ENCODE assay signal across 25 cellular contexts in the genomic region with DNA sequence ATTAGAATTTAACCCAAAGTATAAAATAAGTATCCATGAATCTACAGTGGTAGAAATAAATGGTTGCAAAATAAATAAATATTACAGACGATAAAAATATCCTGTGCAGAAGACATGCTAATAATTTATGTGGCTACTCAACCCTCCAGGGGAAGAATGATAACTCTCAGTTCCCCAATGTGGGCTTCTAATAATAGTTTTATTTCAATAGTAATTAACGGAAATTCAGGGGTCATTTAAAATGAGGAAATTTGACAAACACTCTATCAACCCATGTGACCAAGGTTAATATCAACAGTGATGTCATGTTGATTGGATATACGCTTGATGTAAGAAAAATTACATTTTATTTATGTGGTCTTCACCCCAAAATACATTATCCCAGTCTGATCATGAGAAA.
DNase-seq lines count a peak whose midpoint lies in the region; ATAC-seq, FAIRE-seq and TF ChIP-seq lines count a peak whose summit lies in the region.
"Had no signal": no experiment of that assay in that cellular context is flagged by ENCODE, and none has a peak within 500 bp of the region (broad histone marks: within the 10 kb centered on the region; RNA-seq: fewer than 3 reads in every experiment).

No MANE protein-coding gene starts in this region.

- H2AFZ ChIP-seq in Karpas-422 (ENCODE audit: low read length) = no peak overlapping the region
- no peak overlapping the region for H2AFZ ChIP-seq in GM12878 (ENCODE audit: control insufficient read depth, low read depth, low read length)

- H3K9me3 ChIP-seq in BLaER1 (no peaks in the 10 kb centered on the region; the same call in 1 of the 2 replicates), DOHH2 (ENCODE audit: control insufficient read depth, insufficient read depth, low read length) (no peaks in the 10 kb centered on the region), Karpas-422 (ENCODE audit: low read length) (peaks cover 8% of the 10 kb centered on the region; the same call in 1 of the 2 replicates), GM12878 (replicated peaks; ENCODE audit: control insufficient read depth, insufficient read depth, low read length) (no peaks in the 10 kb centered on the region), spleen (peaks cover 0 to 4% (median 0%) of the 10 kb centered on the region in 8 donors)
- H3K9me3 ChIP-seq: A549, BE2C had no signal

- POLR2A ChIA-PET in GM12878 (lab: Charles Lee) = no interaction called here

- TF ChIP-seq RAD21 in GM12878 (IDR thresholded peaks at IDR 0.05; ENCODE audit: insufficient read depth, low read depth, low read length) = no peak

- H3K27ac ChIP-seq in BLaER1 = no peak overlapping the region
- H3K27ac ChIP-seq in DOHH2 (ENCODE audit: low read depth, low read length) = peak overlapping the region; percentile 78
- peak overlapping the region; percentile 83 for H3K27ac ChIP-seq in Karpas-422 (ENCODE audit: low read length)
- H3K27ac ChIP-seq in GM12878 (ENCODE audit: control insufficient read depth, insufficient read depth) = no peak overlapping the region
- no peak overlapping the region for H3K27ac ChIP-seq in spleen
- H3K27ac ChIP-seq: 22Rv1, A549 had no signal

- H3K9ac ChIP-seq in BLaER1 (no peak overlapping the region), Karpas-422 (ENCODE audit: low read length) (no peak overlapping the region; the same call in 1 of the 2 replicates), GM12878 (ENCODE audit: control insufficient read depth, insufficient read depth, low read length) (no peak overlapping the region)

- H3K4me2 ChIP-seq in BLaER1 (peak overlapping the region; percentile 53), DOHH2 (ENCODE audit: low read length) (peak overlapping the region; percentile 67), Karpas-422 (ENCODE audit: low read depth, low read length, poor library complexity, severe bottlenecking) (peak overlapping the region; percentile 36), GM12878 (ENCODE audit: control insufficient read depth, insufficient read depth) (no peak overlapping the region)
- H3K4me2 ChIP-seq: A549 had no signal

- TF ChIP-seq EP300 in GM12878 (IDR thresholded peaks at IDR 0.05; ENCODE audit: borderline replicate concordance in 1 of 2, control insufficient read depth in 1 of 2, low read depth in 2 of 2, low read length in 2 of 2) = no peak

- H3K79me2 ChIP-seq in DOHH2 (ENCODE audit: control insufficient read depth, low read length) = no peaks in the 10 kb centered on the region
- H3K79me2 ChIP-seq in Karpas-422 (ENCODE audit: low read length) = peaks cover 75% of the 10 kb centered on the region
- H3K79me2 ChIP-seq in GM12878 (ENCODE audit: control insufficient read depth, insufficient read depth, low read length) = no peaks in the 10 kb centered on the region

- H3K36me3 ChIP-seq in BLaER1 (no peaks in the 10 kb centered on the region), DOHH2 (ENCODE audit: control insufficient read depth, low read length) (peaks cover 10% of the 10 kb centered on the region; the same call in 1 of the 2 replicates), Karpas-422 (ENCODE audit: insufficient read depth, low read length) (peaks cover 45% of the 10 kb centered on the region), GM12878 (ENCODE audit: control insufficient read depth in 2 of 2, insufficient read depth in 2 of 2, low read length in 1 of 2) (peaks cover 0 to 4% of the 10 kb centered on the region in 2 experiments; a peak in 1 of 4 replicates), spleen (no peaks in the 10 kb centered on the region)
- H3K36me3 ChIP-seq: BE2C had no signal

- no peak overlapping the region for H3K27ac Mint-ChIP-seq in activated CD8-positive, alpha-beta memory T cell treated with anti-CD3 and anti-CD28 coated beads, Interleukin-2, amount 10 ng/mL, durations not matched to agents 7 days and 5 days
- H3K27ac Mint-ChIP-seq: CD14-positive monocyte; CD4-positive, alpha-beta memory T cell; CD4-positive, CD25-positive, alpha-beta regulatory T cell; CD8-positive, alpha-beta memory T cell had no signal

- H3K27me3 ChIP-seq in BLaER1 (no peaks in the 10 kb centered on the region), DOHH2 (ENCODE audit: control insufficient read depth, low read length) (no peaks in the 10 kb centered on the region), Karpas-422 (ENCODE audit: low read length) (no peaks in the 10 kb centered on the region), GM12878 (replicated peaks in 1 of 2; ENCODE audit: control insufficient read depth in 2 of 2, insufficient read depth in 2 of 2, low read length in 1 of 2) (no peaks in the 10 kb centered on the region), spleen (replicated peaks in 1 of 7) (no peaks in the 10 kb centered on the region)
- H3K27me3 ChIP-seq: BE2C had no signal

- 0 out of 2 replicates have a peak, but pooled peaks cover 5% of the 10 kb centered on the region for H3F3A ChIP-seq in DOHH2 (ENCODE audit: control insufficient read depth, insufficient read depth)

- SMC1A ChIA-PET in GM12878 (lab: Charles Lee; ENCODE audit: uncharacterized antibody, unreplicated experiment) = no interaction called here

- no peak overlapping the region for H3K4me3 Mint-ChIP-seq in activated CD8-positive, alpha-beta memory T cell treated with anti-CD3 and anti-CD28 coated beads, Interleukin-2, amount 10 ng/mL, durations not matched to agents 7 days and 5 days
- H3K4me3 Mint-ChIP-seq: CD14-positive monocyte; CD4-positive, alpha-beta memory T cell; CD8-positive, alpha-beta memory T cell had no signal

- H3K4me1 ChIP-seq in BLaER1 = peaks cover 19% of the 10 kb centered on the region
- peaks cover 60% of the 10 kb centered on the region for H3K4me1 ChIP-seq in DOHH2 (ENCODE audit: control insufficient read depth, low read length)
- H3K4me1 ChIP-seq in Karpas-422 (ENCODE audit: low read length) = peaks cover 58% of the 10 kb centered on the region
- no peaks in the 10 kb centered on the region for H3K4me1 ChIP-seq in GM12878 (ENCODE audit: control insufficient read depth, insufficient read depth, low read length)
- no peaks in the 10 kb centered on the region for H3K4me1 ChIP-seq in spleen
- H3K4me1 ChIP-seq: A549, BE2C had no signal

- CTCF ChIA-PET in GM12878 (lab: Yijun Ruan, JAX) = no interaction called here
- CTCF ChIA-PET in activated CD8-positive, alpha-beta memory T cell treated with anti-CD3 and anti-CD28 coated beads, Interleukin-2, amount 10 ng/mL, durations not matched to agents 7 days and 5 days (lab: Charles Lee) = no interaction called here

- H3K9me3 Mint-ChIP-seq in activated CD8-positive, alpha-beta memory T cell treated with anti-CD3 and anti-CD28 coated beads, Interleukin-2, amount 10 ng/mL, durations not matched to agents 7 days and 5 days (ENCODE audit: low read depth) = peaks cover 7% of the 10 kb centered on the region

- H3K9me2 ChIP-seq in DOHH2 (replicated peaks; ENCODE audit: control insufficient read depth, low read length) (no peaks in the 10 kb centered on the region), Karpas-422 (replicated peaks; ENCODE audit: insufficient read depth, low read length) (no peaks in the 10 kb centered on the region)

- in situ Hi-C loops in GM12878 (cut with MboI) (no loop called here), KBM-7 (cut with MboI; ENCODE audit: low pct_unique_long_range_greater_than_20kb, low sequenced_read_pairs) (no loop called here)

- ATAC-seq in GM12878 = no peak; the same call in 2 of the 3 replicates
- ATAC-seq in activated CD8-positive, alpha-beta memory T cell treated with anti-CD3 and anti-CD28 coated beads, Interleukin-2, amount 10 ng/mL, durations not matched to agents 7 days and 5 days = no peak
- ATAC-seq: A549 had no signal

- BruUV-seq in GM12878 (replicated peaks; lab: Mats Ljungman, UMichigan) = no TSS peak

- DNase-seq in Karpas-422 = peak; percentile 88
- no peak for DNase-seq in GM12878 (ENCODE audit: low read depth, low spot score)
- DNase-seq in KBM-7 = no peak
- no peak for DNase-seq in activated CD8-positive, alpha-beta memory T cell treated with anti-CD3 and anti-CD28 coated beads, Interleukin-2, amount 10 ng/mL, durations not matched to agents 7 days and 5 days
- DNase-seq in spleen = no peak
- DNase-seq in AML-193 (lab: John Stamatoyannopoulos, UW) = no peak
- DNase-seq: BE2C; C1 segment of cervical spinal cord; CD4-positive, alpha-beta memory T cell; CD4-positive, CD25-positive, alpha-beta regulatory T cell; CD8-positive, alpha-beta memory T cell; COR-L47; DMS 273 treated with DMSO at 0.1 percent for 48 hours; DMS153; DMS53; DMS79; DND-41; GF-D8 had no signal

- no peak overlapping the region for H3K4me3 ChIP-seq in BLaER1
- peak overlapping the region; percentile 56 for H3K4me3 ChIP-seq in DOHH2 (ENCODE audit: low read length)
- no peak overlapping the region for H3K4me3 ChIP-seq in Karpas-422 (ENCODE audit: low read length)
- H3K4me3 ChIP-seq in GM12878 = no peak overlapping the region
- H3K4me3 ChIP-seq in spleen = no peak overlapping the region
- H3K4me3 ChIP-seq: A549 had no signal

- TF ChIP-seq CTCF in DOHH2 (IDR thresholded peaks at IDR 0.05; ENCODE audit: low read depth, low read length, poor library complexity, severe bottlenecking) (no peak), GM12878 (IDR thresholded peaks at IDR 0.05 in 2 of 3, conservative IDR thresholded peaks at IDR 0.05 in 1 of 3; ENCODE audit: control insufficient read depth in 2 of 3, extremely low read depth in 1 of 3, insufficient read depth in 1 of 3, low read depth in 3 of 3, low read length in 3 of 3) (no peak), spleen (IDR thresholded peaks at IDR 0.05 in 8 of 11, conservative IDR thresholded peaks at IDR 0.05 in 3 of 11) (no peak)

- RAD21 ChIA-PET in GM12878 (lab: Charles Lee; ENCODE audit: unreplicated experiment) = no interaction called here

- H4K20me1 ChIP-seq in BLaER1 (no peaks in the 10 kb centered on the region), DOHH2 (ENCODE audit: control insufficient read depth, insufficient read depth, low read depth, low read length) (no peaks in the 10 kb centered on the region), Karpas-422 (ENCODE audit: insufficient read depth, low read depth, low read length) (no peaks in the 10 kb centered on the region), GM12878 (ENCODE audit: control insufficient read depth, insufficient read depth) (no peaks in the 10 kb centered on the region)

- no peak for TF ChIP-seq POLR2A in GM12878 (IDR thresholded peaks at IDR 0.05; ENCODE audit: low read depth, low read length)
- no peak for TF ChIP-seq POLR2A in spleen (IDR thresholded peaks at IDR 0.05)

- H3K27me3 Mint-ChIP-seq in activated CD8-positive, alpha-beta memory T cell treated with anti-CD3 and anti-CD28 coated beads, Interleukin-2, amount 10 ng/mL, durations not matched to agents 7 days and 5 days = no peaks in the 10 kb centered on the region
- H3K27me3 Mint-ChIP-seq: CD4-positive, alpha-beta memory T cell; CD4-positive, CD25-positive, alpha-beta regulatory T cell; CD8-positive, alpha-beta memory T cell had no signal

- intact Hi-C loops in GM12878 (cut with micrococcal nuclease; ENCODE audit: unreplicated experiment) (no loop called here), spleen (cut with DNase I; ENCODE audit: low total_unique reads) (no loop called here)

- 3% methylated on average over 3 of the region's 3 CpGs for WGBS in GM12878 (ENCODE audit: insufficient coverage, insufficient replicate concordance, low lambda C conversion rate, missing lambda C conversion rate)
- 31 to 53% (median 47%) methylated on average over 3 of the region's 3 CpGs for WGBS in spleen, 5 donors

- no peaks in the 10 kb centered on the region for H3K4me1 Mint-ChIP-seq in activated CD8-positive, alpha-beta memory T cell treated with anti-CD3 and anti-CD28 coated beads, Interleukin-2, amount 10 ng/mL, durations not matched to agents 7 days and 5 days
- H3K4me1 Mint-ChIP-seq: CD14-positive monocyte; CD4-positive, alpha-beta memory T cell; CD4-positive, CD25-positive, alpha-beta regulatory T cell; CD8-positive, alpha-beta memory T cell had no signal

- H3K36me3 Mint-ChIP-seq in activated CD8-positive, alpha-beta memory T cell treated with anti-CD3 and anti-CD28 coated beads, Interleukin-2, amount 10 ng/mL, durations not matched to agents 7 days and 5 days = no peaks in the 10 kb centered on the region
- H3K36me3 Mint-ChIP-seq: CD14-positive monocyte; CD4-positive, alpha-beta memory T cell; CD4-positive, CD25-positive, alpha-beta regulatory T cell; CD8-positive, alpha-beta memory T cell had no signal

- FAIRE-seq in GM12878 (lab: Jason Lieb, UNC) = no peak
- FAIRE-seq: A549, G401.6, GM19239 had no signal

Comparison
In these comparisons a context has a peak if more than half of its experiments do, and no peak if none do; other contexts are left out.
1. H3K27ac ChIP-seq: peak in DOHH2 (single experiment) and Karpas-422 (single experiment); none in BLaER1 (single experiment), GM12878 (single experiment) and spleen (0 of 8).